1 cellular context compared by ENCODE assay signal in the genomic region with DNA sequence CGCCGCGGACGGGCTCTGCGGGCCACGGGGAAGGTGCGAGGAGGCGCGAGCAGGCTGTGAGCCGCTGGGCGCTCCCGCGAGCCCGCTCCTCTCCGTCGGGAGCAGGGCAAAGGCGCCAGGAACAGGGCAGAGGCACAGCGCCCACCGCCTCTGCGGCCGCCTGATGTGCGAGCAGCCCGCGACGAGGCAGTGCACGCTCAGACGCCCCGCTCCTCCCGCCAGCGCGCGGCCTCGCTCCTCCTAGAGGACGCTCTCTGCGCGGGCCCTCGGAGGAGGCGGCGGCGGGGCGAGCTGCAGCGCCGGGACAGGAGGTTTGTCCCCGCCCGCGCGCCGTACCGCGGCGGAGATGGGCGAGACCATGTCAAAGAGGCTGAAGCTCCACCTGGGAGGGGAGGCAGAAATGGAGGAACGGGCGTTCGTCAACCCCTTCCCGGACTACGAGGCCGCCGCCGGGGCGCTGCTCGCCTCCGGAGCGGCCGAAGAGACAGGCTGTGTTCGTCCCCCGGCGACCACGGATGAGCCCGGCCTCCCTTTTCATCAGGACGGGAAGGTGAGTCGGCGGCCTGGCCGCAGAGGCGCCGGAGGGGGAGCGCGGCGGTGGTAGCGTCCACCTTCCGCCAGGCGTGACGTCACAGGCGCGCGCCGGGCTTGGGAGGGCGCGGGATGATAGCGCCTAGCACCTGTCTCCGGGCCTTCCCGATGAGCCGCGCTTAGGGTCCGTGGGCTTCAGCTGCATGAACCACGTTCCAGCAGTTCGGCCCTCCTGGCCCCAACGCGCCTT.
A peak's percentile ranks its signal among the peaks of the same experiment; 100 is the strongest.
TF ChIP-seq lines count a peak whose summit lies in the region.

No MANE protein-coding gene starts in this region.

TF ChIP-seq in HepG2, 621 proteins besides CTCF, POLR2A, EP300 and RAD21 (continued from another document and continues in another):
- TF ChIP-seq, protein P1, sequence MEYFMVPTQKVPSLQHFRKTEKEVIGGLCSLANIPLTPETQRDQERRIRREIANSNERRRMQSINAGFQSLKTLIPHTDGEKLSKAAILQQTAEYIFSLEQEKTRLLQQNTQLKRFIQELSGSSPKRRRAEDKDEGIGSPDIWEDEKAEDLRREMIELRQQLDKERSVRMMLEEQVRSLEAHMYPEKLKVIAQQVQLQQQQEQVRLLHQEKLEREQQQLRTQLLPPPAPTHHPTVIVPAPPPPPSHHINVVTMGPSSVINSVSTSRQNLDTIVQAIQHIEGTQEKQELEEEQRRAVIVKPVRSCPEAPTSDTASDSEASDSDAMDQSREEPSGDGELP (IDR thresholded peaks at IDR 0.05; ENCODE audit: borderline replicate concordance, low read depth) = peak; percentile 46; the same call in 1 of the 2 replicates
- TF ChIP-seq ZMYM3 (CRISPR knock-in tag; IDR thresholded peaks at IDR 0.05) (no peak; the same call in 1 of the 2 replicates), CAMTA2 (CRISPR knock-in tag; IDR thresholded peaks at IDR 0.05; ENCODE audit: borderline replicate concordance) (peak; percentile 69; the same call in 1 of the 2 replicates), SP4 (CRISPR knock-in tag; IDR thresholded peaks at IDR 0.05) (0 out of 2 replicates have a peak, but pooled peaks have one; percentile 7), ZBTB7B (CRISPR knock-in tag; IDR thresholded peaks at IDR 0.05) (no peak), GABPB1 (CRISPR knock-in tag; IDR thresholded peaks at IDR 0.05) (peak; percentile 98), PCBP2 (optimal IDR thresholded peaks at IDR 0.05; ENCODE audit: low read depth, low read length, poor library complexity, severe bottlenecking) (no peak), KMT2B (CRISPR knock-in tag; IDR thresholded peaks at IDR 0.05) (peak; percentile 94), KLF16 (CRISPR knock-in tag; IDR thresholded peaks at IDR 0.05) (peak in 1 of 2 experiments; percentile 80; a peak in 2 of 4 replicates), CC2D1A (CRISPR knock-in tag; IDR thresholded peaks at IDR 0.05) (no peak), SMAD9 (CRISPR knock-in tag; IDR thresholded peaks at IDR 0.05) (no peak), ZNF431 (CRISPR knock-in tag; IDR thresholded peaks at IDR 0.05; ENCODE audit: borderline replicate concordance, low read depth) (no peak; the same call in 1 of the 2 replicates), ZNF30 (CRISPR knock-in tag; IDR thresholded peaks at IDR 0.05) (peak; percentile 6; the same call in 1 of the 2 replicates), ZNF484 (CRISPR knock-in tag; IDR thresholded peaks at IDR 0.05; ENCODE audit: borderline replicate concordance, low read depth) (no peak), BCL6 (CRISPR knock-in tag; IDR thresholded peaks at IDR 0.05) (0 out of 2 replicates have a peak, but pooled peaks have one; percentile 9), MYNN (CRISPR knock-in tag; IDR thresholded peaks at IDR 0.05; ENCODE audit: low read depth) (no peak), ZNF432 (CRISPR knock-in tag; IDR thresholded peaks at IDR 0.05; ENCODE audit: borderline replicate concordance) (no peak), ZNF17 (CRISPR knock-in tag; IDR thresholded peaks at IDR 0.05) (0 out of 2 replicates have a peak, but pooled peaks have one; percentile 27), ZNF768 (CRISPR knock-in tag; IDR thresholded peaks at IDR 0.05) (peak; percentile 69; the same call in 1 of the 2 replicates), ZNF263 (CRISPR knock-in tag; IDR thresholded peaks at IDR 0.05) (peak; percentile 92), FOXC1 (CRISPR knock-in tag; IDR thresholded peaks at IDR 0.05; ENCODE audit: borderline replicate concordance) (peak; percentile 57), MXD4 (CRISPR knock-in tag; IDR thresholded peaks at IDR 0.05) (no peak), ZNF253 (CRISPR knock-in tag; IDR thresholded peaks at IDR 0.05; ENCODE audit: borderline replicate concordance) (0 out of 2 replicates have a peak, but pooled peaks have one; percentile 80), HOXA3 (CRISPR knock-in tag; IDR thresholded peaks at IDR 0.05) (peak; percentile 88), KDM1A (CRISPR knock-in tag; IDR thresholded peaks at IDR 0.05) (no peak), NRL (CRISPR knock-in tag; IDR thresholded peaks at IDR 0.05; ENCODE audit: borderline replicate concordance) (peak; percentile 80), JDP2 (CRISPR knock-in tag; IDR thresholded peaks at IDR 0.05; ENCODE audit: borderline replicate concordance) (no peak), ZNF124 (CRISPR knock-in tag; IDR thresholded peaks at IDR 0.05) (no peak; the same call in 1 of the 2 replicates), ZNF674 (CRISPR knock-in tag; IDR thresholded peaks at IDR 0.05; ENCODE audit: low read depth) (peak; percentile 73; the same call in 1 of the 2 replicates), ZNF12 (CRISPR knock-in tag; IDR thresholded peaks at IDR 0.05) (0 out of 2 replicates have a peak, but pooled peaks have one; percentile 57), ZNF20 (CRISPR knock-in tag; IDR thresholded peaks at IDR 0.05) (no peak), ZNF782 (CRISPR knock-in tag; IDR thresholded peaks at IDR 0.05; ENCODE audit: borderline replicate concordance) (0 out of 2 replicates have a peak, but pooled peaks have one; percentile 35), HOXA7 (CRISPR knock-in tag; IDR thresholded peaks at IDR 0.05) (no peak), ZKSCAN1 (IDR thresholded peaks at IDR 0.05; ENCODE audit: low read length) (peak; percentile 44; the same call in 1 of the 2 replicates), ZNF737 (CRISPR knock-in tag; IDR thresholded peaks at IDR 0.05; ENCODE audit: borderline replicate concordance) (peak; percentile 95; the same call in 1 of the 2 replicates), TMF1 (CRISPR knock-in tag; IDR thresholded peaks at IDR 0.05; ENCODE audit: low read depth) (no peak), ZNF839 (CRISPR knock-in tag; IDR thresholded peaks at IDR 0.05; ENCODE audit: borderline replicate concordance) (no peak), TAF15 (IDR thresholded peaks at IDR 0.05; ENCODE audit: low read depth, low read length, poor library complexity, severe bottlenecking) (peak; percentile 9), TEAD2 (CRISPR knock-in tag; IDR thresholded peaks at IDR 0.05) (no peak; the same call in 1 of the 2 replicates), NFYC (CRISPR knock-in tag; IDR thresholded peaks at IDR 0.05) (no peak), ZNF619 (CRISPR knock-in tag; IDR thresholded peaks at IDR 0.05) (no peak), ZNF235 (CRISPR knock-in tag; IDR thresholded peaks at IDR 0.05; ENCODE audit: borderline replicate concordance) (peak; percentile 97), ZNF703 (CRISPR knock-in tag; IDR thresholded peaks at IDR 0.05; ENCODE audit: borderline replicate concordance) (peak; percentile 86; the same call in 1 of the 2 replicates), ZNF563 (CRISPR knock-in tag; IDR thresholded peaks at IDR 0.05) (peak; percentile 71; the same call in 1 of the 2 replicates), ZFX (CRISPR knock-in tag; IDR thresholded peaks at IDR 0.05; ENCODE audit: low read depth) (peak; percentile 96), ZNF713 (CRISPR knock-in tag; IDR thresholded peaks at IDR 0.05) (no peak)
- TF ChIP-seq, protein P2, sequence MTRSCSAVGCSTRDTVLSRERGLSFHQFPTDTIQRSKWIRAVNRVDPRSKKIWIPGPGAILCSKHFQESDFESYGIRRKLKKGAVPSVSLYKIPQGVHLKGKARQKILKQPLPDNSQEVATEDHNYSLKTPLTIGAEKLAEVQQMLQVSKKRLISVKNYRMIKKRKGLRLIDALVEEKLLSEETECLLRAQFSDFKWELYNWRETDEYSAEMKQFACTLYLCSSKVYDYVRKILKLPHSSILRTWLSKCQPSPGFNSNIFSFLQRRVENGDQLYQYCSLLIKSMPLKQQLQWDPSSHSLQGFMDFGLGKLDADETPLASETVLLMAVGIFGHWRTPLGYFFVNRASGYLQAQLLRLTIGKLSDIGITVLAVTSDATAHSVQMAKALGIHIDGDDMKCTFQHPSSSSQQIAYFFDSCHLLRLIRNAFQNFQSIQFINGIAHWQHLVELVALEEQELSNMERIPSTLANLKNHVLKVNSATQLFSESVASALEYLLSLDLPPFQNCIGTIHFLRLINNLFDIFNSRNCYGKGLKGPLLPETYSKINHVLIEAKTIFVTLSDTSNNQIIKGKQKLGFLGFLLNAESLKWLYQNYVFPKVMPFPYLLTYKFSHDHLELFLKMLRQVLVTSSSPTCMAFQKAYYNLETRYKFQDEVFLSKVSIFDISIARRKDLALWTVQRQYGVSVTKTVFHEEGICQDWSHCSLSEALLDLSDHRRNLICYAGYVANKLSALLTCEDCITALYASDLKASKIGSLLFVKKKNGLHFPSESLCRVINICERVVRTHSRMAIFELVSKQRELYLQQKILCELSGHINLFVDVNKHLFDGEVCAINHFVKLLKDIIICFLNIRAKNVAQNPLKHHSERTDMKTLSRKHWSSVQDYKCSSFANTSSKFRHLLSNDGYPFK (CRISPR knock-in tag; IDR thresholded peaks at IDR 0.05; ENCODE audit: borderline replicate concordance) = peak; percentile 97
- TF ChIP-seq, protein P3, sequence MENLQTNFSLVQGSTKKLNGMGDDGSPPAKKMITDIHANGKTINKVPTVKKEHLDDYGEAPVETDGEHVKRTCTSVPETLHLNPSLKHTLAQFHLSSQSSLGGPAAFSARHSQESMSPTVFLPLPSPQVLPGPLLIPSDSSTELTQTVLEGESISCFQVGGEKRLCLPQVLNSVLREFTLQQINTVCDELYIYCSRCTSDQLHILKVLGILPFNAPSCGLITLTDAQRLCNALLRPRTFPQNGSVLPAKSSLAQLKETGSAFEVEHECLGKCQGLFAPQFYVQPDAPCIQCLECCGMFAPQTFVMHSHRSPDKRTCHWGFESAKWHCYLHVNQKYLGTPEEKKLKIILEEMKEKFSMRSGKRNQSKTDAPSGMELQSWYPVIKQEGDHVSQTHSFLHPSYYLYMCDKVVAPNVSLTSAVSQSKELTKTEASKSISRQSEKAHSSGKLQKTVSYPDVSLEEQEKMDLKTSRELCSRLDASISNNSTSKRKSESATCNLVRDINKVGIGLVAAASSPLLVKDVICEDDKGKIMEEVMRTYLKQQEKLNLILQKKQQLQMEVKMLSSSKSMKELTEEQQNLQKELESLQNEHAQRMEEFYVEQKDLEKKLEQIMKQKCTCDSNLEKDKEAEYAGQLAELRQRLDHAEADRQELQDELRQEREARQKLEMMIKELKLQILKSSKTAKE (CRISPR knock-in tag; IDR thresholded peaks at IDR 0.05; ENCODE audit: borderline replicate concordance) = peak; percentile 49; the same call in 1 of the 2 replicates
- TF ChIP-seq, protein P4, sequence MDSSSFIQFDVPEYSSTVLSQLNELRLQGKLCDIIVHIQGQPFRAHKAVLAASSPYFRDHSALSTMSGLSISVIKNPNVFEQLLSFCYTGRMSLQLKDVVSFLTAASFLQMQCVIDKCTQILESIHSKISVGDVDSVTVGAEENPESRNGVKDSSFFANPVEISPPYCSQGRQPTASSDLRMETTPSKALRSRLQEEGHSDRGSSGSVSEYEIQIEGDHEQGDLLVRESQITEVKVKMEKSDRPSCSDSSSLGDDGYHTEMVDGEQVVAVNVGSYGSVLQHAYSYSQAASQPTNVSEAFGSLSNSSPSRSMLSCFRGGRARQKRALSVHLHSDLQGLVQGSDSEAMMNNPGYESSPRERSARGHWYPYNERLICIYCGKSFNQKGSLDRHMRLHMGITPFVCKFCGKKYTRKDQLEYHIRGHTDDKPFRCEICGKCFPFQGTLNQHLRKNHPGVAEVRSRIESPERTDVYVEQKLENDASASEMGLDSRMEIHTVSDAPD (CRISPR knock-in tag; IDR thresholded peaks at IDR 0.05) = no peak
- TF ChIP-seq, protein P5, sequence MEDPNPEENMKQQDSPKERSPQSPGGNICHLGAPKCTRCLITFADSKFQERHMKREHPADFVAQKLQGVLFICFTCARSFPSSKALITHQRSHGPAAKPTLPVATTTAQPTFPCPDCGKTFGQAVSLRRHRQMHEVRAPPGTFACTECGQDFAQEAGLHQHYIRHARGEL (CRISPR knock-in tag; IDR thresholded peaks at IDR 0.05) = no peak
- TF ChIP-seq, protein P6, sequence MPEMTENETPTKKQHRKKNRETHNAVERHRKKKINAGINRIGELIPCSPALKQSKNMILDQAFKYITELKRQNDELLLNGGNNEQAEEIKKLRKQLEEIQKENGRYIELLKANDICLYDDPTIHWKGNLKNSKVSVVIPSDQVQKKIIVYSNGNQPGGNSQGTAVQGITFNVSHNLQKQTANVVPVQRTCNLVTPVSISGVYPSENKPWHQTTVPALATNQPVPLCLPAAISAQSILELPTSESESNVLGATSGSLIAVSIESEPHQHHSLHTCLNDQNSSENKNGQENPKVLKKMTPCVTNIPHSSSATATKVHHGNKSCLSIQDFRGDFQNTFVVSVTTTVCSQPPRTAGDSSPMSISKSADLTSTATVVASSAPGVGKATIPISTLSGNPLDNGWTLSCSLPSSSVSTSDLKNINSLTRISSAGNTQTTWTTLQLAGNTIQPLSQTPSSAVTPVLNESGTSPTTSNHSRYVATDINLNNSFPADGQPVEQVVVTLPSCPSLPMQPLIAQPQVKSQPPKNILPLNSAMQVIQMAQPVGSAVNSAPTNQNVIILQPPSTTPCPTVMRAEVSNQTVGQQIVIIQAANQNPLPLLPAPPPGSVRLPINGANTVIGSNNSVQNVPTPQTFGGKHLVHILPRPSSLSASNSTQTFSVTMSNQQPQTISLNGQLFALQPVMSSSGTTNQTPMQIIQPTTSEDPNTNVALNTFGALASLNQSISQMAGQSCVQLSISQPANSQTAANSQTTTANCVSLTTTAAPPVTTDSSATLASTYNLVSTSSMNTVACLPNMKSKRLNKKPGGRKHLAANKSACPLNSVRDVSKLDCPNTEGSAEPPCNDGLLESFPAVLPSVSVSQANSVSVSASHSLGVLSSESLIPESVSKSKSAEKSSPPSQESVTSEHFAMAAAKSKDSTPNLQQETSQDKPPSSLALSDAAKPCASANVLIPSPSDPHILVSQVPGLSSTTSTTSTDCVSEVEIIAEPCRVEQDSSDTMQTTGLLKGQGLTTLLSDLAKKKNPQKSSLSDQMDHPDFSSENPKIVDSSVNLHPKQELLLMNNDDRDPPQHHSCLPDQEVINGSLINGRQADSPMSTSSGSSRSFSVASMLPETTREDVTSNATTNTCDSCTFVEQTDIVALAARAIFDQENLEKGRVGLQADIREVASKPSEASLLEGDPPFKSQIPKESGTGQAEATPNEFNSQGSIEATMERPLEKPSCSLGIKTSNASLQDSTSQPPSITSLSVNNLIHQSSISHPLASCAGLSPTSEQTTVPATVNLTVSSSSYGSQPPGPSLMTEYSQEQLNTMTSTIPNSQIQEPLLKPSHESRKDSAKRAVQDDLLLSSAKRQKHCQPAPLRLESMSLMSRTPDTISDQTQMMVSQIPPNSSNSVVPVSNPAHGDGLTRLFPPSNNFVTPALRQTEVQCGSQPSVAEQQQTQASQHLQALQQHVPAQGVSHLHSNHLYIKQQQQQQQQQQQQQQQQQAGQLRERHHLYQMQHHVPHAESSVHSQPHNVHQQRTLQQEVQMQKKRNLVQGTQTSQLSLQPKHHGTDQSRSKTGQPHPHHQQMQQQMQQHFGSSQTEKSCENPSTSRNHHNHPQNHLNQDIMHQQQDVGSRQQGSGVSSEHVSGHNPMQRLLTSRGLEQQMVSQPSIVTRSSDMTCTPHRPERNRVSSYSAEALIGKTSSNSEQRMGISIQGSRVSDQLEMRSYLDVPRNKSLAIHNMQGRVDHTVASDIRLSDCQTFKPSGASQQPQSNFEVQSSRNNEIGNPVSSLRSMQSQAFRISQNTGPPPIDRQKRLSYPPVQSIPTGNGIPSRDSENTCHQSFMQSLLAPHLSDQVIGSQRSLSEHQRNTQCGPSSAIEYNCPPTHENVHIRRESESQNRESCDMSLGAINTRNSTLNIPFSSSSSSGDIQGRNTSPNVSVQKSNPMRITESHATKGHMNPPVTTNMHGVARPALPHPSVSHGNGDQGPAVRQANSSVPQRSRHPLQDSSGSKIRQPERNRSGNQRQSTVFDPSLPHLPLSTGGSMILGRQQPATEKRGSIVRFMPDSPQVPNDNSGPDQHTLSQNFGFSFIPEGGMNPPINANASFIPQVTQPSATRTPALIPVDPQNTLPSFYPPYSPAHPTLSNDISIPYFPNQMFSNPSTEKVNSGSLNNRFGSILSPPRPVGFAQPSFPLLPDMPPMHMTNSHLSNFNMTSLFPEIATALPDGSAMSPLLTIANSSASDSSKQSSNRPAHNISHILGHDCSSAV (CRISPR knock-in tag; IDR thresholded peaks at IDR 0.05; ENCODE audit: borderline replicate concordance) = 0 out of 2 replicates have a peak, but pooled peaks have one; percentile 76
